In the genomic region with DNA sequence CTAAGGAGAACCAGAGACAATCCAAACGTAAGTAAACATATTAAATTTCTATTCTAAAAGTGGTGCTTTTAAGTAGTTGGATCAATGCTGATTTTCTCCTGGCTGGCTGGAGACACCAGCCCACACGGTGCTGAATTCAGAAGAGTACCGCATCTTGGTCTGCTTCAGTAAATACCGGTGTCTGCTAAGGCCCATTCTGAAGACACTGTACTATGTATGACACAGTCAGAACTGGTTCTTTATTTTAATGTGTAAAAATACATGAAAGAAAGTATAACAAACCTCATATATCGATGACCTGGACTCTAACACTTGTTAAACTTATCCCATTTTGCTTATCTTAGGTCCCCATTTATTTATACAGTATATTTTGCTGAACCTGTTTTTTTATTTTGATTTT, we compare ENCODE assay signal across 12 cellular contexts. TPM values are rescaled to one million over a fixed set of nuclear protein-coding genes. Genes with fewer than 3 reads are reported as not detected.
DNase-seq lines count a peak whose midpoint lies in the region; ATAC-seq and TF ChIP-seq lines count a peak whose summit lies in the region.
"Had no signal": no experiment of that assay in that cellular context is flagged by ENCODE, and none has a peak within 500 bp of the region (broad histone marks: within the 10 kb centered on the region; RNA-seq: fewer than 3 reads in every experiment).

No MANE protein-coding gene starts in this region.

- no peak overlapping the region for H4K91ac ChIP-seq in neuronal stem cell (ENCODE audit: low read depth, low read length, poor library complexity)

- H2AK5ac ChIP-seq in neuronal stem cell (ENCODE audit: low read depth, low read length): no peak overlapping the region

- DNase-seq in right atrium auricular region (ENCODE audit: low spot score) (no peak), left ventricle myocardium superior (no peak), MCF 10A (ENCODE audit: unreplicated experiment) (no peak), neuronal stem cell (ENCODE audit: low spot score) (no peak), GM10266 (ENCODE audit: extremely low spot score) (no peak)
- DNase-seq: activated CD4-positive, alpha-beta T cell treated with anti-CD3 and anti-CD28 coated beads, Interleukin-2, amount 10 ng/mL, durations not matched to agents 7 days and 5 days; amniotic stem cell; occipital lobe had no signal

- TF ChIP-seq CTCF in right atrium auricular region (IDR thresholded peaks at IDR 0.05): no peak
- no peak for TF ChIP-seq CTCF in MCF 10A (IDR thresholded peaks at IDR 0.05; ENCODE audit: unreplicated experiment)
- TF ChIP-seq CTCF in GM10266 (IDR thresholded peaks at IDR 0.05; ENCODE audit: control insufficient read depth, insufficient read depth, low read depth, missing control alignments): no peak

- intact Hi-C loops in left ventricle myocardium superior (cut with micrococcal nuclease) (no loop called here), MCF 10A (cut with micrococcal nuclease) (no loop called here)

- H3K4ac ChIP-seq in neuronal stem cell (ENCODE audit: low read length): no peak overlapping the region

- H3K27me3 ChIP-seq in right atrium auricular region: no peaks in the 10 kb centered on the region
- no peaks in the 10 kb centered on the region for H3K27me3 ChIP-seq in muscle layer of duodenum (ENCODE audit: low read depth, low read length)
- no peaks in the 10 kb centered on the region for H3K27me3 ChIP-seq in neuronal stem cell (ENCODE audit: control insufficient read depth in 3 of 3, insufficient read depth in 3 of 3, low read depth in 1 of 3, low read length in 3 of 3)
- H3K27me3 ChIP-seq: SJSA1 had no signal

- H4K8ac ChIP-seq in neuronal stem cell (ENCODE audit: low read depth, low read length): no peak overlapping the region

- no peak overlapping the region for H2BK5ac ChIP-seq in neuronal stem cell (ENCODE audit: low read length)

- WGBS in neuronal stem cell (ENCODE audit: extremely low coverage in 2 of 2, insufficient read length in 2 of 2, insufficient replicate concordance in 1 of 2), 2 donors: no CpG with 5 or more reads among the region's 5 CpGs

- no peak for ATAC-seq in left ventricle myocardium superior
- ATAC-seq in GM19455 (IDR thresholded peaks at IDR 0.05; ENCODE audit: unreplicated experiment): no peak
- ATAC-seq in HG03175 (IDR thresholded peaks at IDR 0.05; ENCODE audit: unreplicated experiment): no peak

- no peaks in the 10 kb centered on the region for H3K9me3 Mint-ChIP-seq in MCF 10A (ENCODE audit: unreplicated experiment)
- H3K9me3 Mint-ChIP-seq: activated CD4-positive, alpha-beta T cell treated with anti-CD3 and anti-CD28 coated beads, Interleukin-2, amount 10 ng/mL, durations not matched to agents 7 days and 5 days had no signal

- H3K27ac ChIP-seq in right atrium auricular region (peak overlapping the region; percentile 68 to 80), muscle layer of duodenum (ENCODE audit: low read length) (peak overlapping the region; percentile 43), neuronal stem cell (replicated peaks; ENCODE audit: low read length) (no peak overlapping the region)

- no peak overlapping the region for H3K9ac ChIP-seq in neuronal stem cell (ENCODE audit: low read depth, low read length, poor library complexity)

- POLR2A ChIA-PET in MCF 10A (lab: Yijun Ruan, JAX): interaction anchor here (1.3 to 1.8 kb wide), 2 partner anchors 14 to 25 kb away, joined by 3 to 5 read pairs; no protein-coding TSS in a partner anchor

- no peak overlapping the region for H2BK15ac ChIP-seq in neuronal stem cell (ENCODE audit: low read length)

- H2AFZ ChIP-seq in neuronal stem cell (ENCODE audit: low read length): no peak overlapping the region

- H3K79me1 ChIP-seq in neuronal stem cell (ENCODE audit: low read depth, low read length): no peaks in the 10 kb centered on the region

- peak overlapping the region; percentile 83 for H3K27ac Mint-ChIP-seq in MCF 10A (ENCODE audit: low read depth, unreplicated experiment)

- H3K9me3 ChIP-seq in right atrium auricular region (no peaks in the 10 kb centered on the region), muscle layer of duodenum (ENCODE audit: control insufficient read depth in 1 of 2, low read length in 2 of 2) (no peaks in the 10 kb centered on the region), neuronal stem cell (replicated peaks in 1 of 2; ENCODE audit: control insufficient read depth in 2 of 2, insufficient read depth in 1 of 2, low read depth in 1 of 2, low read length in 2 of 2) (no peaks in the 10 kb centered on the region)
- H3K9me3 ChIP-seq: SJSA1 had no signal

- no TSS peak for BruUV-seq in MCF 10A (replicated peaks; lab: Mats Ljungman, UMichigan)

- H3K27me3 Mint-ChIP-seq in MCF 10A (ENCODE audit: insufficient read depth, unreplicated experiment): no peaks in the 10 kb centered on the region
- H3K27me3 Mint-ChIP-seq: activated CD4-positive, alpha-beta T cell treated with anti-CD3 and anti-CD28 coated beads, Interleukin-2, amount 10 ng/mL, durations not matched to agents 7 days and 5 days had no signal

- H3K18ac ChIP-seq in neuronal stem cell (ENCODE audit: low read length): no peak overlapping the region

- H3K4me3 ChIP-seq in right atrium auricular region: peak overlapping the region in 1 of 2 donors; percentile 38
- H3K4me3 ChIP-seq in muscle layer of duodenum (ENCODE audit: low read depth in 1 of 2, low read length in 2 of 2): no peak overlapping the region
- H3K4me3 ChIP-seq in neuronal stem cell (ENCODE audit: low read length in 2 of 2): no peak overlapping the region
- H3K4me3 ChIP-seq: SJSA1 had no signal

- H3K36me3 ChIP-seq in right atrium auricular region: no peaks in the 10 kb centered on the region
- no peaks in the 10 kb centered on the region for H3K36me3 ChIP-seq in muscle layer of duodenum (ENCODE audit: control insufficient read depth in 1 of 2, insufficient read depth in 2 of 2, low read length in 2 of 2)
- no peaks in the 10 kb centered on the region for H3K36me3 ChIP-seq in neuronal stem cell (replicated peaks in 1 of 2; ENCODE audit: control insufficient read depth in 2 of 2, insufficient read depth in 2 of 2, low read length in 2 of 2)
- H3K36me3 ChIP-seq: SJSA1 had no signal

- H2BK12ac ChIP-seq in neuronal stem cell (ENCODE audit: low read length): no peak overlapping the region

- no peak overlapping the region for H3K4me2 ChIP-seq in neuronal stem cell (ENCODE audit: insufficient read depth, low read length, poor library complexity, severe bottlenecking)

- no peak overlapping the region for H3K23ac ChIP-seq in neuronal stem cell (ENCODE audit: low read depth, low read length, poor library complexity)

- no peak overlapping the region for H3K4me3 Mint-ChIP-seq in MCF 10A (ENCODE audit: unreplicated experiment)
- H3K4me3 Mint-ChIP-seq: activated CD4-positive, alpha-beta T cell treated with anti-CD3 and anti-CD28 coated beads, Interleukin-2, amount 10 ng/mL, durations not matched to agents 7 days and 5 days had no signal

- CTCF ChIA-PET in MCF 10A (lab: Yijun Ruan, JAX): interaction anchor here (0.6 kb wide), 1 partner anchor 13 kb away, joined by 3 read pairs; no protein-coding TSS in a partner anchor

- no peak overlapping the region for H3K14ac ChIP-seq in neuronal stem cell (ENCODE audit: low read length)

- peaks cover 42% of the 10 kb centered on the region for H3K4me1 Mint-ChIP-seq in MCF 10A (ENCODE audit: insufficient read depth, unreplicated experiment)

- H2BK120ac ChIP-seq in neuronal stem cell (ENCODE audit: low read depth, low read length): no peak overlapping the region

- H3K4me1 ChIP-seq in right atrium auricular region: peaks cover 0 to 82% of the 10 kb centered on the region in 2 donors
- peaks cover 15 to 44% of the 10 kb centered on the region in 2 donors for H3K4me1 ChIP-seq in muscle layer of duodenum (ENCODE audit: control insufficient read depth in 1 of 2, insufficient read depth in 2 of 2, low read length in 2 of 2)
- H3K4me1 ChIP-seq in neuronal stem cell (ENCODE audit: control insufficient read depth in 2 of 2, insufficient read depth in 1 of 2, low read depth in 1 of 2, low read length in 2 of 2): peaks cover 5 to 7% of the 10 kb centered on the region in 2 donors

- no peaks in the 10 kb centered on the region for H3K36me3 Mint-ChIP-seq in MCF 10A (ENCODE audit: insufficient read depth, unreplicated experiment)

RNA-seq across cellular contexts. Expression of gene RAPGEF1, which starts 32.8 kb away (rescaled TPM):
- total RNA-seq in right atrium auricular region: 10 to 100 TPM; 59.5 to 65.1 TPM
- 156 TPM for total RNA-seq in left ventricle myocardium superior
- 55.4 and 73.0 TPM in 2 replicates for total RNA-seq in MCF 10A (2022)
- 34.5 TPM for polyA plus RNA-seq in neuronal stem cell (2013, experiment 1 of 2)
- 33.7 TPM for polyA plus RNA-seq in neuronal stem cell (2013, experiment 2 of 2)
